Comparison of ENCODE assay signal across 8 cellular contexts in the genomic region with DNA sequence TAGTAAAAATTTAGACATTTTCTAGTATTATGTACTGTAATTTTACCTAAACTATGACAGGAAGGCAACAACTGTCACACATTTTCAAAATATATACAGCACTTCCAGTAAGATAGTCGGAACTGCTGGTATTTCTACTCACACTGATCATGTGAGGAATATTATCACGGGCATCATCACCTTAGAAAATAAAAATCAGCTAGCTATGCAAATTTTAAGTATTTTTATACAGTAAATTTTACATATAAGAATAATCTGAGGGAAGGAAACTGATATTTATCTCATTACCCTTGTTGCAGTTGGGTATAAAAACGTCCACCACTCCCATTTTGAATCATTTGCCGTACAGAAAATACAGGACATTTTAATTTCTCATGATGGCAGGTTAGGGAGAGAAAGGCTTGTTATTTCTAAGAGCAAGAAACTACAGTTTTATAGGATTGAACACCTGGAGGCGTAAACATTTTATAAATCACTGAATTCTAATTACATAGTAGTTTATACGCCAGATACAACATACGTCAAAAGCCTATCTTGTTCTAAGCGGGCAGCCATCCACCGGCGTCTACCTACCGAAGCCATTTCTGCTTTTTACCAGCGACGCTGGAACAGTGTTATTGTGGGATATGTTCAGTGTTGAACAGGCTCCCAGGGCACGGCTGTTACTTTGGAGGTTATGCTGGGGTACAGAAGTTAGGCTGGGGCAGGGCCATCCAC. TPM values are rescaled to one million over a fixed set of nuclear protein-coding genes. Genes with fewer than 3 reads are reported as not detected.
DNase-seq lines count a peak whose midpoint lies in the region; ATAC-seq and TF ChIP-seq lines count a peak whose summit lies in the region.

No MANE protein-coding gene starts in this region.

- TF ChIP-seq CTCF in HEK293 (tag by site-specific recombination; IDR thresholded peaks at IDR 0.05) (no peak), endodermal cell (conservative IDR thresholded peaks at IDR 0.05) (no peak), nephron (IDR thresholded peaks at IDR 0.05; ENCODE audit: unreplicated experiment in 3 of 3) (no peak)

- ATAC-seq in GM21576 (IDR thresholded peaks at IDR 0.05; ENCODE audit: unreplicated experiment) = no peak
- ATAC-seq in HG03175 (IDR thresholded peaks at IDR 0.05; ENCODE audit: unreplicated experiment) = no peak

- H3K9ac ChIP-seq in endodermal cell (ENCODE audit: extremely low read depth, low read length, poor library complexity, severe bottlenecking) = peak overlapping the region; percentile 90

- POLR2A ChIA-PET in HEK293 (lab: Yijun Ruan, JAX) = interaction anchor here (2.1 kb wide), 1 partner anchor 34 kb away, joined by 9 read pairs; no protein-coding TSS in a partner anchor

- H3K4me1 ChIP-seq in HEK293 (ENCODE audit: control insufficient read depth, insufficient read depth, low read length) (peaks cover 8% of the 10 kb centered on the region), endodermal cell (ENCODE audit: control insufficient read depth, insufficient read depth, low read length) (peaks cover 3% of the 10 kb centered on the region)

- H3K27ac Mint-ChIP-seq in endodermal cell (peak overlapping the region; percentile 85), nephron (peak overlapping the region; percentile 99 to 100 (median 100))

- WGBS in endodermal cell (ENCODE audit: insufficient coverage in 1 of 2, insufficient read length in 1 of 2), 2 experiments = 8 to 47% methylated on average over 2 to 14 of the region's 14 CpGs

- H3K4me3 ChIP-seq in HEK293 (ENCODE audit: low read depth, low read length) = peak overlapping the region; percentile 83
- H3K4me3 ChIP-seq in endodermal cell (ENCODE audit: low read length) = peak overlapping the region; percentile 92

- H3K9me3 ChIP-seq in HEK293 (ENCODE audit: control insufficient read depth, insufficient read depth, low read depth, low read length) = no peaks in the 10 kb centered on the region
- no peaks in the 10 kb centered on the region for H3K9me3 ChIP-seq in endodermal cell (ENCODE audit: control insufficient read depth, low read length)

- H3K27ac ChIP-seq in HEK293 (ENCODE audit: extremely low read depth, low read depth, low read length) (peak overlapping the region; percentile 99), endodermal cell (ENCODE audit: low read depth, low read length) (peak overlapping the region; percentile 100)

- H3K36me3 Mint-ChIP-seq in endodermal cell (ENCODE audit: low read depth) (no peaks in the 10 kb centered on the region), nephron (ENCODE audit: low read depth) (peaks cover 15% of the 10 kb centered on the region)

- CTCF ChIA-PET in HEK293 (lab: Yijun Ruan, JAX) = no interaction called here

- H3K36me3 ChIP-seq in HEK293 (ENCODE audit: control insufficient read depth in 2 of 2, insufficient read depth in 1 of 2, low read length in 2 of 2) = no peaks in the 10 kb centered on the region
- no peaks in the 10 kb centered on the region for H3K36me3 ChIP-seq in endodermal cell (ENCODE audit: control insufficient read depth, insufficient read depth, low read length)

- H3K4me3 Mint-ChIP-seq in endodermal cell (peak overlapping the region; percentile 87), nephron (peak overlapping the region; percentile 99)

- H3K27me3 ChIP-seq in endodermal cell (ENCODE audit: control insufficient read depth, insufficient read depth, low read length, poor library complexity, severe bottlenecking) = no peaks in the 10 kb centered on the region

- H3K27me3 Mint-ChIP-seq in endodermal cell (ENCODE audit: insufficient read depth) = no peaks in the 10 kb centered on the region
- H3K27me3 Mint-ChIP-seq in nephron (ENCODE audit: low read depth) = no peaks in the 10 kb centered on the region

- DNase-seq in CD1c-positive myeloid dendritic cell (ENCODE audit: extremely low spot score) = peak; percentile 56
- DNase-seq in RPMI8226 = peak; percentile 7
- DNase-seq in endodermal cell = no peak
- no peak for DNase-seq in GOT3 (lab: John Stamatoyannopoulos, UW)

- H3K4me1 Mint-ChIP-seq in endodermal cell (peaks cover 17% of the 10 kb centered on the region), nephron (peaks cover 15% of the 10 kb centered on the region)

- H3K9me3 Mint-ChIP-seq in endodermal cell (no peaks in the 10 kb centered on the region), nephron (peaks cover 9% of the 10 kb centered on the region)

TF ChIP-seq in HEK293, 187 proteins besides CTCF, POLR2A, EP300 and RAD21 (continues in another document):
- TF ChIP-seq ZNF658 (tag by site-specific recombination; IDR thresholded peaks at IDR 0.05) = no peak
- 0 out of 2 replicates have a peak, but pooled peaks have one; percentile 18 for TF ChIP-seq ZNF623 (tag by site-specific recombination; IDR thresholded peaks at IDR 0.05)
- TF ChIP-seq ZNF501 (tag by site-specific recombination; IDR thresholded peaks at IDR 0.05) = no peak
- TF ChIP-seq, protein P1, sequence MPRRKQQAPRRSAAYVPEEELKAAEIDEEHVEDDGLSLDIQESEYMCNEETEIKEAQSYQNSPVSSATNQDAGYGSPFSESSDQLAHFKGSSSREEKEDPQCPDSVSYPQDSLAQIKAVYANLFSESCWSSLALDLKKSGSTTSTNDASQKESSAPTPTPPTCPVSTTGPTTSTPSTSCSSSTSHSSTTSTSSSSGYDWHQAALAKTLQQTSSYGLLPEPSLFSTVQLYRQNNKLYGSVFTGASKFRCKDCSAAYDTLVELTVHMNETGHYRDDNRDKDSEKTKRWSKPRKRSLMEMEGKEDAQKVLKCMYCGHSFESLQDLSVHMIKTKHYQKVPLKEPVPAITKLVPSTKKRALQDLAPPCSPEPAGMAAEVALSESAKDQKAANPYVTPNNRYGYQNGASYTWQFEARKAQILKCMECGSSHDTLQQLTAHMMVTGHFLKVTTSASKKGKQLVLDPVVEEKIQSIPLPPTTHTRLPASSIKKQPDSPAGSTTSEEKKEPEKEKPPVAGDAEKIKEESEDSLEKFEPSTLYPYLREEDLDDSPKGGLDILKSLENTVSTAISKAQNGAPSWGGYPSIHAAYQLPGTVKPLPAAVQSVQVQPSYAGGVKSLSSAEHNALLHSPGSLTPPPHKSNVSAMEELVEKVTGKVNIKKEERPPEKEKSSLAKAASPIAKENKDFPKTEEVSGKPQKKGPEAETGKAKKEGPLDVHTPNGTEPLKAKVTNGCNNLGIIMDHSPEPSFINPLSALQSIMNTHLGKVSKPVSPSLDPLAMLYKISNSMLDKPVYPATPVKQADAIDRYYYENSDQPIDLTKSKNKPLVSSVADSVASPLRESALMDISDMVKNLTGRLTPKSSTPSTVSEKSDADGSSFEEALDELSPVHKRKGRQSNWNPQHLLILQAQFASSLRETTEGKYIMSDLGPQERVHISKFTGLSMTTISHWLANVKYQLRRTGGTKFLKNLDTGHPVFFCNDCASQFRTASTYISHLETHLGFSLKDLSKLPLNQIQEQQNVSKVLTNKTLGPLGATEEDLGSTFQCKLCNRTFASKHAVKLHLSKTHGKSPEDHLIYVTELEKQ (tag by site-specific recombination; IDR thresholded peaks at IDR 0.05; ENCODE audit: borderline replicate concordance) = no peak
- no peak for TF ChIP-seq ZNF596 (tag by site-specific recombination; IDR thresholded peaks at IDR 0.05)
- no peak for TF ChIP-seq ZBTB10 (tag by site-specific recombination; IDR thresholded peaks at IDR 0.05)
- TF ChIP-seq ZNF266 (tag by site-specific recombination; IDR thresholded peaks at IDR 0.05; ENCODE audit: low read depth) = no peak
- TF ChIP-seq KLF8 (tag by site-specific recombination; IDR thresholded peaks at IDR 0.05) = no peak
- TF ChIP-seq, protein P2, sequence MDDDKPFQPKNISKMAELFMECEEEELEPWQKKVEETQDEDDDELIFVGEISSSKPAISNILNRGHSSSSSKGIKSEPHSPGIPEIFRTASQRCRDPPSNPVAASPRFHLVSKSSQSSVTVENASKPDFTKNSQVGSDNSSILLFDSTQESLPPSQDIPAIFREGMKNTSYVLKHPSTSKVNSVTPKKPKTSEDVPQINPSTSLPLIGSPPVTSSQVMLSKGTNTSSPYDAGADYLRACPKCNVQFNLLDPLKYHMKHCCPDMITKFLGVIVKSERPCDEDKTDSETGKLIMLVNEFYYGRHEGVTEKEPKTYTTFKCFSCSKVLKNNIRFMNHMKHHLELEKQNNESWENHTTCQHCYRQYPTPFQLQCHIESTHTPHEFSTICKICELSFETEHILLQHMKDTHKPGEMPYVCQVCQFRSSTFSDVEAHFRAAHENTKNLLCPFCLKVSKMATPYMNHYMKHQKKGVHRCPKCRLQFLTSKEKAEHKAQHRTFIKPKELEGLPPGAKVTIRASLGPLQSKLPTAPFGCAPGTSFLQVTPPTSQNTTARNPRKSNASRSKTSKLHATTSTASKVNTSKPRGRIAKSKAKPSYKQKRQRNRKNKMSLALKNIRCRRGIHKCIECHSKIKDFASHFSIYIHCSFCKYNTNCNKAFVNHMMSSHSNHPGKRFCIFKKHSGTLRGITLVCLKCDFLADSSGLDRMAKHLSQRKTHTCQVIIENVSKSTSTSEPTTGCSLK (tag by site-specific recombination; IDR thresholded peaks at IDR 0.05) = no peak
- TF ChIP-seq SCRT2 (tag by site-specific recombination; IDR thresholded peaks at IDR 0.05) = no peak
- TF ChIP-seq ZNF791 (tag by site-specific recombination; IDR thresholded peaks at IDR 0.05) = no peak
- TF ChIP-seq ZNF701 (tag by site-specific recombination; IDR thresholded peaks at IDR 0.05) = no peak
- no peak for TF ChIP-seq OVOL3 (tag by site-specific recombination; IDR thresholded peaks at IDR 0.05)
- TF ChIP-seq ZNF394 (tag by site-specific recombination; IDR thresholded peaks at IDR 0.05; ENCODE audit: borderline replicate concordance) = no peak

RNA-seq across cellular contexts. Expression of gene TNPO1, which starts 0.7 kb away (rescaled TPM):
- total RNA-seq in endodermal cell = 100 to 1,000 TPM; 133 to 141 TPM
- polyA plus RNA-seq in endodermal cell (2013, experiment 1 of 2) = 144 TPM
- 144 TPM for polyA plus RNA-seq in endodermal cell (2013, experiment 2 of 2)

Comparison
In these comparisons a context has a peak if more than half of its experiments do, and no peak if none do; other contexts are left out.
1. DNase-seq: peak in CD1c-positive myeloid dendritic cell (single experiment) and RPMI8226 (single experiment); none in endodermal cell (single experiment) and GOT3 (single experiment).